In the genomic region with DNA sequence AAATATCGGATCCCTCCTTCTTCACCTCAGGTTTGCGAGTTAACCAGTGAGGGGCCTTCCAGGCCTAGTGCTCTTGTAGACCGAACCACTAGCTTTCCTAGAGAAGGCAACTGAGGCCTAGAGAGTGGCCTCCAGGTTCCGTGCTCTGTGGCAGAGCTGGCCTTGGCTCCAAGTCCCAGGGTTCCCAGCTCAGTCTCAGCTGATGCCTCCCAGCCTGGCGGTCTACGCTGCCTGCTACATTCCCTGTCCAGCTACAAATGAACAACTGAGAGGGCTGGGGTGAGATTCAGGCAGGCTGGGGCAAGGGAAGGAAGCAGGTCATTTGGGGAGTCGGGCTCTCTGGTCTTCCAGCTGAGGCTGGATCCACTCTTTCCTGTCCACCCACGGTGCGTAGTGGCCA, we compare ENCODE assay signal across 24 cellular contexts.
"Had no signal": no experiment of that assay in that cellular context is flagged by ENCODE, and none has a peak within 500 bp of the region (broad histone marks: within the 10 kb centered on the region; RNA-seq: fewer than 3 reads in every experiment).

No MANE protein-coding gene starts in this region.

- H3K27ac ChIP-seq: brain microvascular endothelial cell, prostate gland, right atrium auricular region, uterus had no signal

- H3K9me3 ChIP-seq: mucosa of descending colon, prostate gland, right atrium auricular region, transverse colon, uterus had no signal

- ATAC-seq: activated CD8-positive, alpha-beta T cell treated with anti-CD3 and anti-CD28 coated beads, Interleukin-2, amount 10 ng/mL, durations not matched to agents 7 days and 5 days; left cardiac atrium; stimulated activated effector memory CD8-positive, alpha-beta T cell treated with anti-CD3 and anti-CD28 coated beads, Interleukin-12 subunit alpha, Interleukin-12 subunit beta, amount 100 ng/mL, for 72 hours; T-cell had no signal

- H3K27me3 ChIP-seq: brain microvascular endothelial cell, right atrium auricular region, uterus had no signal

- H3K4me3 ChIP-seq: mucosa of descending colon, prostate gland, right atrium auricular region, transverse colon, uterus had no signal

- FAIRE-seq: frontal cortex, islet of Langerhans, small intestine had no signal

- DNase-seq: activated CD4-positive, alpha-beta T cell treated with anti-CD3 and anti-CD28 coated beads for 1 hour; activated CD4-positive, alpha-beta T cell treated with anti-CD3 and anti-CD28 coated beads, Interleukin-2, amount 50 U/mL, for 1 hour; activated CD8-positive, alpha-beta T cell treated with anti-CD3 and anti-CD28 coated beads, Interleukin-2, amount 10 ng/mL, durations not matched to agents 7 days and 5 days; activated gamma-delta T cell treated with Interleukin-2 at 50 U/mL for 16 hours; activated T-cell treated with anti-CD3 and anti-CD28 coated beads, Interleukin-2, amount 50 U/mL, for 1 hour; anterior cingulate cortex; brain microvascular endothelial cell; caudate nucleus; dermis blood vessel endothelial cell; effector memory CD4-positive, alpha-beta T cell; head of caudate nucleus; hypothalamus; left cardiac atrium; stimulated activated CD4-positive, alpha-beta T cell treated with anti-CD3 and anti-CD28 coated beads, Interleukin-2, amount 100 ng/mL, for 24 hours; T-cell; uterus had no signal

- H3K36me3 ChIP-seq: brain microvascular endothelial cell, prostate gland, right atrium auricular region, transverse colon, uterus had no signal
